ENCODE assay signal across 2 cellular contexts in genomic region chr3:15345051-15345607, GRCh38.
TF ChIP-seq lines count a peak whose summit lies in the region.

No MANE protein-coding gene starts in this region.

TF ChIP-seq in H1, 55 proteins besides CTCF, POLR2A, EP300 and RAD21:
- TF ChIP-seq ATF3 (IDR thresholded peaks at IDR 0.05; ENCODE audit: insufficient read depth, low read depth, low read length) (no peak), GABPA (IDR thresholded peaks at IDR 0.05; ENCODE audit: borderline replicate concordance, insufficient read depth, low read length) (no peak), USF2 (IDR thresholded peaks at IDR 0.05; ENCODE audit: low read length) (no peak)

TF ChIP-seq in WTC11, 78 proteins besides CTCF, POLR2A, EP300 and RAD21:
- no peak for TF ChIP-seq ZNF671 (CRISPR knock-in tag; IDR thresholded peaks at IDR 0.05)
- no peak for TF ChIP-seq HMGXB4 (CRISPR knock-in tag; IDR thresholded peaks at IDR 0.05)
- no peak for TF ChIP-seq GABPB1 (CRISPR knock-in tag; IDR thresholded peaks at IDR 0.05)
- no peak for TF ChIP-seq ZNF425 (CRISPR knock-in tag; conservative IDR thresholded peaks at IDR 0.05)
- no peak for TF ChIP-seq FOXJ3 (CRISPR knock-in tag; IDR thresholded peaks at IDR 0.05; ENCODE audit: borderline replicate concordance)
- no peak for TF ChIP-seq NFE2L1 (CRISPR knock-in tag; IDR thresholded peaks at IDR 0.05)
- no peak for TF ChIP-seq CDX4 (CRISPR knock-in tag; IDR thresholded peaks at IDR 0.05; ENCODE audit: borderline replicate concordance)
- TF ChIP-seq SMAD4 (CRISPR knock-in tag; IDR thresholded peaks at IDR 0.05): no peak
- no peak for TF ChIP-seq ZMAT4 (CRISPR knock-in tag; IDR thresholded peaks at IDR 0.05)
- no peak for TF ChIP-seq ZNF219 (CRISPR knock-in tag; IDR thresholded peaks at IDR 0.05; ENCODE audit: borderline replicate concordance)
- no peak for TF ChIP-seq ESRRA (CRISPR knock-in tag; IDR thresholded peaks at IDR 0.05; ENCODE audit: borderline replicate concordance)
- no peak for TF ChIP-seq E2F1 (CRISPR knock-in tag; IDR thresholded peaks at IDR 0.05)
- no peak for TF ChIP-seq ARID4B (CRISPR knock-in tag; IDR thresholded peaks at IDR 0.05; ENCODE audit: borderline replicate concordance)
- no peak for TF ChIP-seq FOXK1 (CRISPR knock-in tag; IDR thresholded peaks at IDR 0.05)
